ENCODE assay signal across 7 cellular contexts in genomic region chr6:32622545-32623401, GRCh38. TPM values are rescaled to one million over a fixed set of nuclear protein-coding genes. Genes with fewer than 3 reads are reported as not detected.
DNase-seq lines count a peak whose midpoint lies in the region; ATAC-seq, FAIRE-seq and TF ChIP-seq lines count a peak whose summit lies in the region.

No MANE protein-coding gene starts in this region.

- H3K4me3 ChIP-seq in fibroblast of the aortic adventitia (ENCODE audit: low read depth, low read length): no peak overlapping the region

- no peak for ATAC-seq in left lobe of liver

- CTCF ChIA-PET in activated CD4-positive, alpha-beta memory T cell treated with anti-CD3 and anti-CD28 coated beads for 36 hours (lab: Charles Lee): interaction anchor here (0.6 to 2.0 kb wide), 13 partner anchors 13 to 368 kb away, joined by 3 to 14 read pairs (median 4); partner anchors contain the start of genes HLA-DQB1, HLA-DRA and HLA-DRB1

- H3K4me1 Mint-ChIP-seq in activated CD4-positive, alpha-beta memory T cell treated with anti-CD3 and anti-CD28 coated beads for 36 hours (ENCODE audit: low read depth): peaks cover 39% of the 10 kb centered on the region

- peak overlapping the region; percentile 78 for H3K27ac Mint-ChIP-seq in activated CD4-positive, alpha-beta memory T cell treated with anti-CD3 and anti-CD28 coated beads for 36 hours

- H3K27me3 Mint-ChIP-seq in activated CD4-positive, alpha-beta memory T cell treated with anti-CD3 and anti-CD28 coated beads for 36 hours: no peaks in the 10 kb centered on the region

- POLR2A ChIA-PET in activated CD4-positive, alpha-beta memory T cell treated with anti-CD3 and anti-CD28 coated beads for 36 hours (lab: Charles Lee): interaction anchor here (0.6 to 1.7 kb wide), 3 partner anchors 13 to 163 kb away, joined by 3 to 4 read pairs (median 4); no protein-coding TSS in a partner anchor

- peak; percentile 20 for DNase-seq in GM18507 (ENCODE audit: extremely low spot score, insufficient read length, low read depth)
- DNase-seq in HCEC 1CT: peak; percentile 57
- peak; percentile 44 for DNase-seq in M059J (ENCODE audit: low read depth)
- DNase-seq in activated CD4-positive, alpha-beta memory T cell treated with anti-CD3 and anti-CD28 coated beads for 36 hours: peak; percentile 57
- peak; percentile 26 for DNase-seq in fibroblast of the aortic adventitia (ENCODE audit: low read depth)
- peak; percentile 19 for DNase-seq in retina
- DNase-seq in left lobe of liver (ENCODE audit: low spot score): no peak

- peak; percentile 50 for TF ChIP-seq CTCF in fibroblast of the aortic adventitia (IDR thresholded peaks at IDR 0.05; ENCODE audit: insufficient read depth, low read length)

- peaks cover 8% of the 10 kb centered on the region for H3K9me3 Mint-ChIP-seq in activated CD4-positive, alpha-beta memory T cell treated with anti-CD3 and anti-CD28 coated beads for 36 hours

- intact Hi-C loops in activated CD4-positive, alpha-beta memory T cell treated with anti-CD3 and anti-CD28 coated beads for 36 hours (cut with micrococcal nuclease): loop anchor here (1.0 to 5.0 kb wide), 4 partner anchors 12 to 160 kb away; no protein-coding TSS in a partner anchor

- H3K36me3 Mint-ChIP-seq in activated CD4-positive, alpha-beta memory T cell treated with anti-CD3 and anti-CD28 coated beads for 36 hours: no peaks in the 10 kb centered on the region

- H3K4me3 Mint-ChIP-seq in activated CD4-positive, alpha-beta memory T cell treated with anti-CD3 and anti-CD28 coated beads for 36 hours: peak overlapping the region; percentile 42

- FAIRE-seq in GM18507 (lab: Jason Lieb, UNC): peak; percentile 98

RNA-seq across cellular contexts. Expression of gene HLA-DQA1, which starts 14.4 kb away (rescaled TPM):
- not detected in 2 replicates for total RNA-seq in M059J (2014; rRNA removed; shearing (Covaris generic))
- 1 to 10 TPM in 1 of 2 experiments, under 1 TPM in 1; 0.97 to 1.4 TPM for total RNA-seq in activated CD4-positive, alpha-beta memory T cell treated with anti-CD3 and anti-CD28 coated beads for 36 hours
- total RNA-seq in fibroblast of the aortic adventitia (ENCODE audit: low replicate concordance): not detected in 2 replicates
- 1.2 TPM for total RNA-seq in left lobe of liver

RNA-seq across cellular contexts. Expression of gene HLA-DRB1, which starts 33.1 kb away (rescaled TPM):
- 0.17 TPM in 1 of 2 replicates, not detected in the other for total RNA-seq in M059J (2014; rRNA removed; shearing (Covaris generic))
- total RNA-seq in activated CD4-positive, alpha-beta memory T cell treated with anti-CD3 and anti-CD28 coated beads for 36 hours: 1 to 10 TPM; 7.3 to 8.7 TPM
- total RNA-seq in fibroblast of the aortic adventitia (ENCODE audit: low replicate concordance) (0.09 and 0.90 TPM in 2 replicates), left lobe of liver (15.3 TPM)

RNA-seq across cellular contexts. Expression of gene HLA-DQB1, which starts 43.7 kb away (rescaled TPM):
- total RNA-seq in M059J (2014; rRNA removed; shearing (Covaris generic)): not detected in 2 replicates
- total RNA-seq in activated CD4-positive, alpha-beta memory T cell treated with anti-CD3 and anti-CD28 coated beads for 36 hours: 10 to 100 TPM in 1 of 2 experiments, 1 to 10 TPM in 1; 9.7 to 10.1 TPM
- total RNA-seq in fibroblast of the aortic adventitia (ENCODE audit: low replicate concordance) (not detected in 2 replicates), left lobe of liver (0.68 TPM)
